Comparison of ENCODE assay signal across 21 cellular contexts in the genomic region with DNA sequence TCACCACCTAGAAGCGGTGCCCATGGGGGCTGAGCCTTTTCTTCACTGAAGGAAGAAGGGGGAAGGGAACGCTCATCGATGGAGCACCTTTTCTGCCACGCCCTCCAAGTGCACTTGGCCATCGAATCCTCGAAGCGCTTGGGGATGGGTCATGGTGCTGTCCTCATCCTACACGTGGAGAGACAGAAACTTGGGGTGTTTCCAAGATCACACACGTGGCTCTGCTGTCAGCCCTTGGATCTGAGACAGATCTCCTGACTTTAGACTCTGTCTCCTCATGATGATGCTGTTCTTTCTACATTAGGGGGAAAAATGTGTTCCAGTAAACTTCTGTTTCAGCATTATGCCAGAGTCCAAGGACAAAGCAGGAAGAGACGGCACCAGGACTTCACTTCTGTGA.
"Had no signal": no experiment of that assay in that cellular context is flagged by ENCODE, and none has a peak within 500 bp of the region (broad histone marks: within the 10 kb centered on the region; RNA-seq: fewer than 3 reads in every experiment).

No MANE protein-coding gene starts in this region.

- H3K27ac Mint-ChIP-seq: mesothelial cell of epicardium had no signal

- DNase-seq: dermis blood vessel endothelial cell; dorsolateral prefrontal cortex; effector CD4-positive, alpha-beta T cell; effector memory CD4-positive, alpha-beta T cell; esophagus squamous epithelium; foreskin fibroblast; foreskin melanocyte; gastrocnemius medialis; glutamatergic neuron; head of caudate nucleus; heart right ventricle; hippocampal formation; left cardiac atrium; left lung; left ventricle myocardium superior; lower lobe of right lung; mesenchymal stem cell; mucosa of descending colon; naive B cell had no signal

- H3K9me3 ChIP-seq: esophagus squamous epithelium, gastrocnemius medialis, mucosa of descending colon had no signal

- H3K27ac ChIP-seq: coronary artery, esophagus squamous epithelium, gastrocnemius medialis, heart right ventricle, left lung, lower lobe of right lung had no signal

- H3K4me1 ChIP-seq: esophagus squamous epithelium, gastrocnemius medialis, left lung, lower lobe of right lung had no signal

- H3K4me1 Mint-ChIP-seq: mesothelial cell of epicardium, naive B cell had no signal

- H3K27me3 ChIP-seq: dorsolateral prefrontal cortex, esophagus squamous epithelium, gastrocnemius medialis, heart right ventricle had no signal

- H3K36me3 Mint-ChIP-seq: mesothelial cell of epicardium had no signal

- H3K36me3 ChIP-seq: esophagus squamous epithelium, gastrocnemius medialis, left lung, lower lobe of right lung had no signal

- H3K4me3 Mint-ChIP-seq: mesothelial cell of epicardium, naive B cell had no signal

- H3K4me3 ChIP-seq: coronary artery, dorsolateral prefrontal cortex, esophagus squamous epithelium, gastrocnemius medialis, heart right ventricle, left lung, lower lobe of right lung, mucosa of descending colon had no signal

- ATAC-seq: gastrocnemius medialis, heart right ventricle, left cardiac atrium, left lung, left ventricle myocardium superior, lower lobe of right lung, mucosa of descending colon had no signal
